ENCODE assay signal across 19 cellular contexts in genomic region chr5:40165106-40165788, GRCh38.
DNase-seq lines count a peak whose midpoint lies in the region; ATAC-seq, FAIRE-seq and TF ChIP-seq lines count a peak whose summit lies in the region.
"Had no signal": no experiment of that assay in that cellular context is flagged by ENCODE, and none has a peak within 500 bp of the region (broad histone marks: within the 10 kb centered on the region; RNA-seq: fewer than 3 reads in every experiment).

No MANE protein-coding gene starts in this region.

- H3K4me2 ChIP-seq in H1 (ENCODE audit: insufficient read depth in 1 of 2, low read depth in 2 of 2, low read length in 2 of 2) = no peak overlapping the region

- H2BK15ac ChIP-seq in H1 (ENCODE audit: low read length) = no peak overlapping the region; the same call in 1 of the 2 replicates

- ATAC-seq in upper lobe of right lung = no peak
- no peak for ATAC-seq in HG03520 (IDR thresholded peaks at IDR 0.05; ENCODE audit: unreplicated experiment)
- ATAC-seq: CD8-positive, alpha-beta T cell had no signal

- H3K4me3 ChIP-seq in H1 (ENCODE audit: extremely low read depth in 1 of 4, insufficient read depth in 2 of 4, low read depth in 3 of 4, low read length in 4 of 4) (no peak overlapping the region), upper lobe of right lung (no peak overlapping the region), sigmoid colon (no peak overlapping the region)
- H3K4me3 ChIP-seq: GM23248, HAP-1 had no signal

- intact Hi-C loops in upper lobe of right lung (cut with DNase I) = no loop called here
- intact Hi-C loops in sigmoid colon (cut with DNase I) = no loop called here

- H2BK120ac ChIP-seq in H1 (replicated peaks; ENCODE audit: low read depth, low read length) = no peak overlapping the region

- peaks cover 0 to 2% (median under 1%) of the 10 kb centered on the region in 4 experiments; a peak in 2 of 7 replicates for H3K4me1 ChIP-seq in H1 (replicated peaks in 1 of 4; ENCODE audit: control insufficient read depth in 3 of 4, insufficient read depth in 4 of 4, low read length in 3 of 4)
- H3K4me1 ChIP-seq in upper lobe of right lung = no peaks in the 10 kb centered on the region
- no peaks in the 10 kb centered on the region for H3K4me1 ChIP-seq in sigmoid colon
- H3K4me1 ChIP-seq: HAP-1 had no signal

- no peak overlapping the region for H3K14ac ChIP-seq in H1 (ENCODE audit: insufficient read length)

- H3K4me1 Mint-ChIP-seq in T-helper 2 cell treated with Interferon-gamma antibody and Interleukin-4, amounts not matched to agents 5 μg/mL and 100 μg/mL, for 36 hours (ENCODE audit: low read depth) = peaks cover 11% of the 10 kb centered on the region
- H3K4me1 Mint-ChIP-seq: B cell, CD14-positive monocyte had no signal

- 92% methylated on average over 6 of the region's 6 CpGs; no CpG with 5 or more reads in 1 of the 2 experiments for WGBS in H1 (ENCODE audit: extremely low coverage in 1 of 2, insufficient coverage in 1 of 2, insufficient read length in 1 of 2, insufficient replicate concordance in 2 of 2, low coverage in 1 of 2, low lambda C conversion rate in 2 of 2, missing lambda C conversion rate in 1 of 2), 2 experiments
- WGBS in sigmoid colon, 2 donors = 96 to 98% methylated on average over 6 of the region's 6 CpGs

- TF ChIP-seq EP300 in H1 (IDR thresholded peaks at IDR 0.05; ENCODE audit: borderline replicate concordance in 1 of 2, low read depth in 2 of 2, low read length in 2 of 2) (no peak), sigmoid colon (IDR thresholded peaks at IDR 0.05) (no peak)

- H2AK5ac ChIP-seq in H1 (ENCODE audit: low read depth, low read length) = no peak overlapping the region

- peak overlapping the region; percentile 35; the same call in 1 of the 2 replicates for H2BK5ac ChIP-seq in H1 (ENCODE audit: low read depth, low read length)

- no peak overlapping the region for H3K56ac ChIP-seq in H1 (replicated peaks; ENCODE audit: insufficient read length, low read depth, low read length)

- peak overlapping the region; percentile 53; the same call in 1 of the 2 replicates for H2AFZ ChIP-seq in H1 (ENCODE audit: low read length)
- H2AFZ ChIP-seq: GM23248 had no signal

- H3K27me3 ChIP-seq in H1 (replicated peaks in 1 of 4; ENCODE audit: control insufficient read depth in 3 of 4, extremely low read depth in 1 of 4, insufficient read depth in 3 of 4, low read length in 3 of 4) (no peaks in the 10 kb centered on the region), upper lobe of right lung (no peaks in the 10 kb centered on the region), sigmoid colon (no peaks in the 10 kb centered on the region)

- no peak overlapping the region for H3K4me3 Mint-ChIP-seq in T-helper 2 cell treated with Interferon-gamma antibody and Interleukin-4, amounts not matched to agents 5 μg/mL and 100 μg/mL, for 36 hours
- H3K4me3 Mint-ChIP-seq: B cell; CD14-positive monocyte; CD8-positive, alpha-beta T cell had no signal

- H3K9ac ChIP-seq in H1 (replicated peaks in 1 of 4; ENCODE audit: extremely low read depth in 1 of 4, low read depth in 3 of 4, low read length in 3 of 4) = no peak overlapping the region
- H3K9ac ChIP-seq: GM23248 had no signal

- no peak for TF ChIP-seq POLR2A in H1 (IDR thresholded peaks at IDR 0.05; ENCODE audit: control extremely low read depth in 1 of 2, low read depth in 2 of 2, low read length in 2 of 2)
- TF ChIP-seq POLR2A in sigmoid colon (IDR thresholded peaks at IDR 0.05) = no peak

- 0 out of 2 replicates have a peak overlapping the region, but pooled peaks have one; percentile 27 for H2BK12ac ChIP-seq in H1 (ENCODE audit: low read depth, low read length)

- no peaks in the 10 kb centered on the region for H3K36me3 ChIP-seq in H1 (ENCODE audit: control insufficient read depth in 2 of 4, insufficient read depth in 4 of 4, low read length in 3 of 4)
- no peaks in the 10 kb centered on the region for H3K36me3 ChIP-seq in upper lobe of right lung
- H3K36me3 ChIP-seq in sigmoid colon = no peaks in the 10 kb centered on the region
- H3K36me3 ChIP-seq: HAP-1 had no signal

- H3K27me3 Mint-ChIP-seq in T-helper 2 cell treated with Interferon-gamma antibody and Interleukin-4, amounts not matched to agents 5 μg/mL and 100 μg/mL, for 36 hours (ENCODE audit: low read depth) = no peaks in the 10 kb centered on the region

- TF ChIP-seq CTCF in H1 (IDR thresholded peaks at IDR 0.05; ENCODE audit: control extremely low read depth in 1 of 3, insufficient read depth in 1 of 3, low read depth in 1 of 3, low read length in 3 of 3) (no peak), upper lobe of right lung (IDR thresholded peaks at IDR 0.05) (no peak), sigmoid colon (IDR thresholded peaks at IDR 0.05) (no peak)

- no peak overlapping the region for H3K4ac ChIP-seq in H1 (replicated peaks; ENCODE audit: insufficient read length, low read depth, low read length)

- H3K23me2 ChIP-seq in H1 (ENCODE audit: low read depth, low read length) = no peaks in the 10 kb centered on the region; the same call in 1 of the 2 replicates

- H3K79me2 ChIP-seq in H1 (ENCODE audit: control insufficient read depth in 1 of 2, insufficient read depth in 2 of 2, low read length in 2 of 2) = no peaks in the 10 kb centered on the region

- no peak overlapping the region; the same call in 1 of the 2 replicates for H4K8ac ChIP-seq in H1 (ENCODE audit: extremely low read depth, insufficient read depth, low read length)

- no peak overlapping the region for H3K18ac ChIP-seq in H1 (ENCODE audit: extremely low read depth, low read length)

- H3K9me3 ChIP-seq in H1 (ENCODE audit: insufficient read depth in 2 of 2, low read depth in 1 of 2, low read length in 1 of 2) = no peaks in the 10 kb centered on the region
- no peaks in the 10 kb centered on the region for H3K9me3 ChIP-seq in upper lobe of right lung
- H3K9me3 ChIP-seq in sigmoid colon = peaks cover 0 to 3% (median 1%) of the 10 kb centered on the region in 4 donors
- H3K9me3 ChIP-seq: HAP-1 had no signal

- H3K27ac ChIP-seq in H1 (ENCODE audit: low read depth, low read length) (no peak overlapping the region), upper lobe of right lung (no peak overlapping the region), sigmoid colon (no peak overlapping the region)
- H3K27ac ChIP-seq: GM23248 had no signal

- peaks cover 15% of the 10 kb centered on the region for H3K9me3 Mint-ChIP-seq in T-helper 2 cell treated with Interferon-gamma antibody and Interleukin-4, amounts not matched to agents 5 μg/mL and 100 μg/mL, for 36 hours

- no peak for TF ChIP-seq RAD21 in H1 (IDR thresholded peaks at IDR 0.05 in 1 of 2, conservative IDR thresholded peaks at IDR 0.05 in 1 of 2; ENCODE audit: low read depth in 2 of 2, low read length in 2 of 2)

- H4K5ac ChIP-seq in H1 (ENCODE audit: insufficient read length, low read depth, low read length) = no peak overlapping the region

- CTCF ChIA-PET in H1 (lab: Charles Lee; ENCODE audit: partially characterized antibody) = interaction anchor here (0.6 to 1.7 kb wide), 5 partner anchors 9 to 1602 kb away, joined by 3 to 6 read pairs (median 3); no protein-coding TSS in a partner anchor

- H4K20me1 ChIP-seq in H1 (replicated peaks in 1 of 2; ENCODE audit: control insufficient read depth in 1 of 2, insufficient read depth in 2 of 2, low read length in 2 of 2) = no peaks in the 10 kb centered on the region

- no peaks in the 10 kb centered on the region for H3K36me3 Mint-ChIP-seq in T-helper 2 cell treated with Interferon-gamma antibody and Interleukin-4, amounts not matched to agents 5 μg/mL and 100 μg/mL, for 36 hours (ENCODE audit: low read depth)
- H3K36me3 Mint-ChIP-seq: CD14-positive monocyte; CD8-positive, alpha-beta T cell had no signal

- no peak for FAIRE-seq in H1 (lab: Jason Lieb, UNC)
- FAIRE-seq: A204.1, D721Med had no signal

- no peak overlapping the region for H3K27ac Mint-ChIP-seq in T-helper 2 cell treated with Interferon-gamma antibody and Interleukin-4, amounts not matched to agents 5 μg/mL and 100 μg/mL, for 36 hours
- H3K27ac Mint-ChIP-seq: B cell; CD8-positive, alpha-beta T cell had no signal

- no peaks in the 10 kb centered on the region for H3K79me1 ChIP-seq in H1 (ENCODE audit: low read depth, low read length)

- no peak overlapping the region for H3K23ac ChIP-seq in H1 (ENCODE audit: insufficient read length)

- DNase-seq in ELF-1 (ENCODE audit: low read depth, low spot score) (peak; percentile 1), M059J (ENCODE audit: low read depth) (peak; percentile 24), H1 (ENCODE audit: low read depth in 1 of 2, low spot score in 2 of 2) (no peak), upper lobe of right lung (peak; percentile 46), sigmoid colon (no peak)
- DNase-seq in T-helper 2 cell treated with Interferon-gamma antibody and Interleukin-4, amounts not matched to agents 5 μg/mL and 100 μg/mL, for 36 hours (ENCODE audit: low spot score) = no peak
- DNase-seq: CD8-positive, alpha-beta T cell; COR-L47; DMS153; DND-41; GF-D8; GM23248; KBM-7 had no signal

- peak overlapping the region; percentile 17 for H4K91ac ChIP-seq in H1 (replicated peaks; ENCODE audit: insufficient read length, low read length)

- POLR2A ChIA-PET in H1 (lab: Charles Lee; ENCODE audit: partially characterized antibody) = no interaction called here

- H2BK20ac ChIP-seq in H1 (ENCODE audit: low read length) = no peak overlapping the region

TF ChIP-seq in H1, 55 proteins besides CTCF, POLR2A, EP300 and RAD21:
- TF ChIP-seq SP2 (IDR thresholded peaks at IDR 0.05; ENCODE audit: low read length) (no peak), BACH1 (IDR thresholded peaks at IDR 0.05; ENCODE audit: low read length) (no peak), BCL11A (IDR thresholded peaks at IDR 0.05; ENCODE audit: low read depth in 2 of 2, low read length in 2 of 2) (no peak), GTF2F1 (IDR thresholded peaks at IDR 0.05; ENCODE audit: borderline replicate concordance, low read depth, low read length) (no peak), GABPA (IDR thresholded peaks at IDR 0.05; ENCODE audit: borderline replicate concordance, insufficient read depth, low read length) (no peak), POLR2AphosphoS5 (IDR thresholded peaks at IDR 0.05; ENCODE audit: low read depth, low read length) (no peak), SP4 (IDR thresholded peaks at IDR 0.05; ENCODE audit: low read length) (no peak), NANOG (IDR thresholded peaks at IDR 0.05; ENCODE audit: insufficient read depth, low read depth, low read length, poor library complexity, severe bottlenecking) (no peak), JUND (IDR thresholded peaks at IDR 0.05; ENCODE audit: low read length) (no peak), ASH2L (IDR thresholded peaks at IDR 0.05; ENCODE audit: low read length) (no peak), CREB1 (IDR thresholded peaks at IDR 0.05) (no peak)

Comparison
In these comparisons a context has a peak if more than half of its experiments do, and no peak if none do; other contexts are left out.
1. DNase-seq: peak in ELF-1 (single experiment), M059J (single experiment) and upper lobe of right lung (single experiment); none in H1 (0 of 2), sigmoid colon (single experiment) and T-helper 2 cell treated with Interferon-gamma antibody and Interleukin-4, amounts not matched to agents 5 μg/mL and 100 μg/mL, for 36 hours (single experiment).